Comparison of ENCODE assay signal across 1 cellular context in genomic region chr1:181778630-181779285, GRCh38.
TF ChIP-seq lines count a peak whose summit lies in the region.

No MANE protein-coding gene starts in this region.

TF ChIP-seq in H1, 55 proteins besides CTCF, POLR2A, EP300 and RAD21 (continued from another document):
- TF ChIP-seq CHD7 (IDR thresholded peaks at IDR 0.05; ENCODE audit: insufficient replicate concordance, low read length) (no peak), HDAC6 (IDR thresholded peaks at IDR 0.05; ENCODE audit: low read depth, low read length) (no peak), PHF8 (conservative IDR thresholded peaks at IDR 0.05; ENCODE audit: low read depth, low read length) (no peak), RNF2 (IDR thresholded peaks at IDR 0.05; ENCODE audit: borderline replicate concordance, low read depth, low read length, missing control alignments, poor library complexity, severe bottlenecking) (no peak), CREB1 (IDR thresholded peaks at IDR 0.05) (no peak), USF2 (IDR thresholded peaks at IDR 0.05; ENCODE audit: low read length) (no peak), NRF1 (IDR thresholded peaks at IDR 0.05; ENCODE audit: low read depth, low read length) (no peak), BRCA1 (IDR thresholded peaks at IDR 0.05; ENCODE audit: low read depth, low read length) (no peak), ATF3 (IDR thresholded peaks at IDR 0.05; ENCODE audit: insufficient read depth, low read depth, low read length) (no peak)
TF ChIP-seq in H1: peak in this region for 0.
